In the genomic region with DNA sequence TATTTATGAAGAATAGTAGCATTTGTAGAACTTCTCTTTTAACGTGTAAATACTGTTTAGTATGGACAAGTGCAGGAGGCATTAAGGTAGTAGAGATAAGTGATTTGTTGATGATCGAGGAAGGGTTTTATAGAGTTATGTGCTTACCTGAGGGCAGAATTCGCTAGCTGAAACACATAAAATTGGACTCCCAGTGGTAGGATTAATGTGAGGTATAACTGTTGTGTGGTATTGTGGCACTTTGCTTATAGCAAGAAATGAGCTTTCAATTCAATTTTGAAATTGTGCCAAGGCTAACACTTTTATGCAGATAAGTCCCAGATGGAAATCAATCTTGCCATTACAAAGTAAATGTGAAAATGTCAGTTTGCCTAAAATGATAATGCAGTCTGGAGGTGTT, we compare ENCODE assay signal across 8 cellular contexts. TPM values are rescaled to one million over a fixed set of nuclear protein-coding genes. Genes with fewer than 3 reads are reported as not detected.
DNase-seq lines count a peak whose midpoint lies in the region; ATAC-seq and TF ChIP-seq lines count a peak whose summit lies in the region.

No MANE protein-coding gene starts in this region.

- H2AFZ ChIP-seq in neuronal stem cell (ENCODE audit: low read length) = no peak overlapping the region

- no peak overlapping the region for H4K91ac ChIP-seq in neuronal stem cell (ENCODE audit: low read depth, low read length, poor library complexity)

- no peak overlapping the region for H4K8ac ChIP-seq in neuronal stem cell (ENCODE audit: low read depth, low read length)

- TF ChIP-seq CTCF in Caco-2 (IDR thresholded peaks at IDR 0.05; ENCODE audit: insufficient read depth in 1 of 2, low read depth in 1 of 2, low read length in 1 of 2, severe bottlenecking in 1 of 2, unreplicated experiment in 1 of 2) = no peak

- peak overlapping the region; percentile 59 for H3K4me2 ChIP-seq in neuronal stem cell (ENCODE audit: insufficient read depth, low read length, poor library complexity, severe bottlenecking)

- H2BK15ac ChIP-seq in neuronal stem cell (ENCODE audit: low read length) = no peak overlapping the region

- H3K9me3 ChIP-seq in Caco-2 (no peaks in the 10 kb centered on the region), duodenal mucosa (ENCODE audit: control insufficient read depth in 1 of 2, low read length in 2 of 2) (no peaks in the 10 kb centered on the region), neuronal stem cell (replicated peaks in 1 of 2; ENCODE audit: control insufficient read depth in 2 of 2, insufficient read depth in 1 of 2, low read depth in 1 of 2, low read length in 2 of 2) (no peaks in the 10 kb centered on the region)

- H3K27me3 ChIP-seq in Caco-2 (replicated peaks; ENCODE audit: control insufficient read depth, insufficient read depth, low read length) = no peaks in the 10 kb centered on the region
- H3K27me3 ChIP-seq in duodenal mucosa (ENCODE audit: control insufficient read depth in 1 of 2, insufficient read depth in 2 of 2, low read length in 2 of 2) = no peaks in the 10 kb centered on the region
- no peaks in the 10 kb centered on the region for H3K27me3 ChIP-seq in neuronal stem cell (ENCODE audit: control insufficient read depth in 3 of 3, insufficient read depth in 3 of 3, low read depth in 1 of 3, low read length in 3 of 3)

- no peaks in the 10 kb centered on the region for H3K79me1 ChIP-seq in neuronal stem cell (ENCODE audit: low read depth, low read length)

- H3K27ac Mint-ChIP-seq in Caco-2 (ENCODE audit: unreplicated experiment) = no peak overlapping the region

- intact Hi-C loops in Caco-2 (cut with micrococcal nuclease; ENCODE audit: unreplicated experiment) = loop anchor here (1.0 to 5.0 kb wide), 4 partner anchors 7 to 301 kb away; partner anchors contain the start of genes COMMD10 and FEM1C

- no peak overlapping the region for H2BK120ac ChIP-seq in neuronal stem cell (ENCODE audit: low read depth, low read length)

- CTCF ChIA-PET in Caco-2 (lab: Charles Lee) = no interaction called here

- peak overlapping the region; percentile 95 for H3K4me3 Mint-ChIP-seq in Caco-2 (ENCODE audit: unreplicated experiment)

- H3K18ac ChIP-seq in neuronal stem cell (ENCODE audit: low read length) = no peak overlapping the region

- POLR2A ChIA-PET in Caco-2 (lab: Charles Lee) = no interaction called here

- H3K14ac ChIP-seq in neuronal stem cell (ENCODE audit: low read length) = no peak overlapping the region

- H3K4me3 ChIP-seq in Caco-2 (ENCODE audit: low read depth, low read length) = peak overlapping the region; percentile 61
- H3K4me3 ChIP-seq in duodenal mucosa (ENCODE audit: low read depth in 1 of 2, low read length in 2 of 2) = peak overlapping the region; percentile 96 to 98
- H3K4me3 ChIP-seq in neuronal stem cell (ENCODE audit: low read length in 2 of 2) = peak overlapping the region in 1 of 2 donors; percentile 64

- H3K4me1 ChIP-seq in Caco-2 = peaks cover 41% of the 10 kb centered on the region
- H3K4me1 ChIP-seq in duodenal mucosa (ENCODE audit: control insufficient read depth in 1 of 2, insufficient read depth in 2 of 2, low read length in 2 of 2) = peaks cover 37 to 39% of the 10 kb centered on the region in 2 donors
- H3K4me1 ChIP-seq in neuronal stem cell (ENCODE audit: control insufficient read depth in 2 of 2, insufficient read depth in 1 of 2, low read depth in 1 of 2, low read length in 2 of 2) = peaks cover 2 to 6% of the 10 kb centered on the region in 2 donors

- no peak overlapping the region for H3K23ac ChIP-seq in neuronal stem cell (ENCODE audit: low read depth, low read length, poor library complexity)

- no peak overlapping the region for H2AK5ac ChIP-seq in neuronal stem cell (ENCODE audit: low read depth, low read length)

- H3K4me1 Mint-ChIP-seq in Caco-2 (ENCODE audit: low read depth, unreplicated experiment) = peaks cover 20% of the 10 kb centered on the region

- no peak overlapping the region for H2BK5ac ChIP-seq in neuronal stem cell (ENCODE audit: low read length)

- H3K9ac ChIP-seq in duodenal mucosa (ENCODE audit: low read depth in 1 of 2, low read length in 2 of 2) = peak overlapping the region in 1 of 2 donors; percentile 79
- no peak overlapping the region for H3K9ac ChIP-seq in neuronal stem cell (ENCODE audit: low read depth, low read length, poor library complexity)

- no peak overlapping the region for H3K27ac ChIP-seq in duodenal mucosa (ENCODE audit: low read depth, low read length)
- H3K27ac ChIP-seq in neuronal stem cell (replicated peaks; ENCODE audit: low read length) = no peak overlapping the region

- H3K4ac ChIP-seq in neuronal stem cell (ENCODE audit: low read length) = no peak overlapping the region

- no peak overlapping the region for H2BK12ac ChIP-seq in neuronal stem cell (ENCODE audit: low read length)

- WGBS in neuronal stem cell (ENCODE audit: extremely low coverage in 2 of 2, insufficient read length in 2 of 2, insufficient replicate concordance in 1 of 2), 2 donors = 100% methylated on average over 1 of the region's 3 CpGs

- peaks cover 7% of the 10 kb centered on the region for H3K36me3 Mint-ChIP-seq in Caco-2 (ENCODE audit: insufficient read depth, unreplicated experiment)

- DNase-seq in Caco-2 = no peak
- peak; percentile 74 for DNase-seq in NCI-H69 (lab: John Stamatoyannopoulos, UW)
- DNase-seq in neuronal stem cell (ENCODE audit: low spot score) = no peak
- DNase-seq in medulla oblongata (ENCODE audit: extremely low spot score) = no peak
- DNase-seq in SIG-M5 treated with dmso at 0.1 percent for 504 hours (lab: John Stamatoyannopoulos, UW; ENCODE audit: unreplicated experiment) = no peak
- no peak for DNase-seq in left lobe of liver (ENCODE audit: low spot score)

- TSS peak; percentile 47 for BruUV-seq in Caco-2 (replicated peaks; lab: Mats Ljungman, UMichigan)

- ATAC-seq in HG02885 (IDR thresholded peaks at IDR 0.05; ENCODE audit: poor library complexity, unreplicated experiment) = no peak
- ATAC-seq in left lobe of liver = no peak

- no peaks in the 10 kb centered on the region for H3K27me3 Mint-ChIP-seq in Caco-2 (ENCODE audit: insufficient read depth, unreplicated experiment)

- H3K36me3 ChIP-seq in Caco-2 (ENCODE audit: control insufficient read depth, insufficient read depth, low read length) (no peaks in the 10 kb centered on the region), duodenal mucosa (ENCODE audit: control insufficient read depth in 1 of 2, insufficient read depth in 2 of 2, low read length in 2 of 2) (peaks cover 0 to 4% of the 10 kb centered on the region in 2 donors), neuronal stem cell (replicated peaks in 1 of 2; ENCODE audit: control insufficient read depth in 2 of 2, insufficient read depth in 2 of 2, low read length in 2 of 2) (peaks cover 0 to 9% of the 10 kb centered on the region in 2 donors)

- no peaks in the 10 kb centered on the region for H3K9me3 Mint-ChIP-seq in Caco-2 (ENCODE audit: unreplicated experiment)

RNA-seq across cellular contexts. Expression of gene AP3S1, which starts 1.2 kb away (rescaled TPM):
- total RNA-seq in Caco-2 (2022) = 104 and 106 TPM in 2 replicates
- polyA plus RNA-seq in neuronal stem cell (2013, experiment 1 of 2) = 42.0 TPM
- 44.5 TPM for polyA plus RNA-seq in neuronal stem cell (2013, experiment 2 of 2)
- total RNA-seq in left lobe of liver = 36.6 TPM

RNA-seq across cellular contexts. Expression of gene ATG12, which starts 1.6 kb away (rescaled TPM):
- total RNA-seq in Caco-2 (2022) (46.8 and 47.5 TPM in 2 replicates), left lobe of liver (17.0 TPM)
- polyA plus RNA-seq in neuronal stem cell (2013, experiment 1 of 2) = 44.8 TPM
- 41.8 TPM for polyA plus RNA-seq in neuronal stem cell (2013, experiment 2 of 2)

RNA-seq across cellular contexts. Expression of gene CDO1, which starts 26.5 kb away (rescaled TPM):
- total RNA-seq in Caco-2 (2022) (not detected in 2 replicates), left lobe of liver (130 TPM)
- 16.9 TPM for polyA plus RNA-seq in neuronal stem cell (2013, experiment 1 of 2)
- polyA plus RNA-seq in neuronal stem cell (2013, experiment 2 of 2) = 19.1 TPM

Comparison
In these comparisons a context has a peak if more than half of its experiments do, and no peak if none do; other contexts are left out.
1. RNA of gene CDO1, which starts 26.5 kb away (total RNA-seq): 130 TPM in left lobe of liver (single experiment); not detected in Caco-2; every median in the first group is over 100 times any median in the second.